In the genomic region with DNA sequence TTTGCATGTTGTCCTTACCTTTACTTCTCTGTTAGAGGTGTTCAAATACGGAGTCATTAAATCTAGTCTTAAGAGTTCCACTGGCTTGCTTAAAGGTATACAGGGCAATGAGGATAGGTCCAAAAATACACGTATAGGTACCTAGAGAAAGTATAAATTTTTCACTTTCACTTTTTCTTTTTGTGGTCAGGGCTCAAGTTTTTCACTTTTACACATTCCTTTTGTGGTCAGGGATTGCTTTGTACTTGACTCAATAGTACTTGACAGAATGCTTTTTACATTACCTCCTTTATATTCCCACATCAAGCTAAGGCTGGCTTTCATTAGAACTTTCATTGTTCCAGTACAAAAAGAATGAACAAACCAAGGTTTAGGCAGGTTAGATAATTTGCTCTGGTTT, we compare ENCODE assay signal across 11 cellular contexts. TPM values are rescaled to one million over a fixed set of nuclear protein-coding genes. Genes with fewer than 3 reads are reported as not detected.
A peak's percentile ranks its signal among the peaks of the same experiment; 100 is the strongest.
DNase-seq lines count a peak whose midpoint lies in the region; ATAC-seq and TF ChIP-seq lines count a peak whose summit lies in the region.
"Had no signal": no experiment of that assay in that cellular context is flagged by ENCODE, and none has a peak within 500 bp of the region (broad histone marks: within the 10 kb centered on the region; RNA-seq: fewer than 3 reads in every experiment).

No MANE protein-coding gene starts in this region.

- peak; percentile 67 for ATAC-seq in GM18909 (IDR thresholded peaks at IDR 0.05; ENCODE audit: poor library complexity, unreplicated experiment)
- ATAC-seq in HG03342 (IDR thresholded peaks at IDR 0.05; ENCODE audit: unreplicated experiment): peak; percentile 62
- no peak for ATAC-seq in GM19455 (IDR thresholded peaks at IDR 0.05; ENCODE audit: unreplicated experiment)
- ATAC-seq: left colon had no signal

- H3K36me3 ChIP-seq in right atrium auricular region: peaks cover 34% of the 10 kb centered on the region

- TF ChIP-seq CTCF in cardiac fibroblast (IDR thresholded peaks at IDR 0.05; ENCODE audit: low read depth, low read length) (no peak), right atrium auricular region (IDR thresholded peaks at IDR 0.05) (no peak)

- H3K9me3 ChIP-seq in right atrium auricular region: no peaks in the 10 kb centered on the region

- H3K4me1 ChIP-seq in right atrium auricular region: no peaks in the 10 kb centered on the region

- H3K27me3 ChIP-seq in right atrium auricular region: no peaks in the 10 kb centered on the region
- H3K27me3 ChIP-seq: tibial nerve had no signal

- no peak overlapping the region for H3K27ac ChIP-seq in right atrium auricular region
- H3K27ac ChIP-seq: tibial nerve had no signal

- in situ Hi-C loops in ACHN (cut with HindIII; ENCODE audit: low pct_ligation_motif_present, low pct_unique_long_range_greater_than_20kb, low sequenced_read_pairs): no loop called here

- intact Hi-C loops in cardiac septum (cut with DNase I): no loop called here

- DNase-seq in ACHN (peak; percentile 12), cardiac fibroblast (ENCODE audit: low read depth in 2 of 2) (peak; percentile 11 to 32), cardiac septum (ENCODE audit: low spot score) (no peak), right atrium auricular region (ENCODE audit: low spot score) (no peak)
- DNase-seq in effector CD4-positive, alpha-beta T cell: no peak
- DNase-seq: central memory CD4-positive, alpha-beta T cell; left colon had no signal

- no peak overlapping the region for H3K4me3 ChIP-seq in cardiac fibroblast (replicated peaks in 1 of 2; ENCODE audit: low read depth in 2 of 2, low read length in 2 of 2)
- H3K4me3 ChIP-seq in right atrium auricular region: no peak overlapping the region
- H3K4me3 ChIP-seq: tibial nerve had no signal

RNA-seq across cellular contexts. Expression of gene TMEM184C, which starts 21.7 kb away (rescaled TPM):
- 19.0 TPM for total RNA-seq in cardiac septum
- total RNA-seq in right atrium auricular region: 10 to 100 TPM; 20.9 to 27.5 TPM

RNA-seq across cellular contexts. Expression of gene PRMT9, which starts 45.0 kb away (rescaled TPM):
- total RNA-seq in cardiac septum (6.8 TPM), right atrium auricular region (1 to 10 TPM; 5.0 to 5.2 TPM)

Comparison
In these comparisons a context has a peak if more than half of its experiments do, and no peak if none do; other contexts are left out.
1. DNase-seq: peak in ACHN (single experiment) and cardiac fibroblast (2 of 2); none in effector CD4-positive, alpha-beta T cell (single experiment), cardiac septum (single experiment) and right atrium auricular region (single experiment).